Comparison of ENCODE assay signal across 9 cellular contexts in genomic region chr3:32934150-32934742, GRCh38. TPM values are rescaled to one million over a fixed set of nuclear protein-coding genes. Genes with fewer than 3 reads are reported as not detected.
DNase-seq lines count a peak whose midpoint lies in the region; ATAC-seq, FAIRE-seq and TF ChIP-seq lines count a peak whose summit lies in the region.
"Had no signal": no experiment of that assay in that cellular context is flagged by ENCODE, and none has a peak within 500 bp of the region (broad histone marks: within the 10 kb centered on the region; RNA-seq: fewer than 3 reads in every experiment).

No MANE protein-coding gene starts in this region.

- peak; percentile 26 for FAIRE-seq in pancreas (lab: Jason Lieb, UNC)

- intact Hi-C loops in pancreas (cut with DNase I) = no loop called here
- intact Hi-C loops in gastrocnemius medialis (cut with DNase I; ENCODE audit: low total_unique reads) = no loop called here

- TF ChIP-seq POLR2A in gastrocnemius medialis (IDR thresholded peaks at IDR 0.05) = no peak

- H3K4me2 ChIP-seq in MM.1S (ENCODE audit: low read depth, low read length) = no peak overlapping the region
- H3K4me2 ChIP-seq: BLaER1 treated with 17β-estradiol and CSF1 and Interleukin-3, amounts not matched to agents 10 nM and 100 nM had no signal

- H3K9me2 ChIP-seq in MM.1S (replicated peaks; ENCODE audit: insufficient read depth, low read length) = no peaks in the 10 kb centered on the region

- H3K79me2 ChIP-seq in MM.1S (ENCODE audit: low read length) = no peaks in the 10 kb centered on the region

- H3K4me1 ChIP-seq in MM.1S (ENCODE audit: low read length) = no peaks in the 10 kb centered on the region
- no peaks in the 10 kb centered on the region for H3K4me1 ChIP-seq in pancreas
- no peaks in the 10 kb centered on the region for H3K4me1 ChIP-seq in gastrocnemius medialis

- no peaks in the 10 kb centered on the region for H4K20me1 ChIP-seq in MM.1S (ENCODE audit: insufficient read depth, low read length)
- H4K20me1 ChIP-seq: BLaER1 treated with 17β-estradiol and CSF1 and Interleukin-3, amounts not matched to agents 10 nM and 100 nM had no signal

- H3K27ac ChIP-seq in MM.1S (ENCODE audit: low read length) = no peak overlapping the region
- no peak overlapping the region for H3K27ac ChIP-seq in pancreas
- no peak overlapping the region for H3K27ac ChIP-seq in gastrocnemius medialis
- H3K27ac ChIP-seq: BLaER1 treated with 17β-estradiol and CSF1 and Interleukin-3, amounts not matched to agents 10 nM and 100 nM had no signal

- H3K9me3 ChIP-seq in MM.1S (replicated peaks; ENCODE audit: insufficient read depth, low read length) = no peaks in the 10 kb centered on the region
- no peaks in the 10 kb centered on the region for H3K9me3 ChIP-seq in pancreas
- no peaks in the 10 kb centered on the region for H3K9me3 ChIP-seq in gastrocnemius medialis

- in situ Hi-C loops in gastrocnemius medialis (cut with MboI; ENCODE audit: low sequenced_read_pairs in 4 of 4) = loop anchor here in 1 of 4 donors (10.0 kb wide), 1 partner anchor 199 kb away; no protein-coding TSS in a partner anchor

- DNase-seq in NCI-H1092 treated with DMSO at 0.1 percent for 48 hours (lab: John Stamatoyannopoulos, UW) = peak; percentile 14
- DNase-seq in NCI-H1092 (lab: John Stamatoyannopoulos, UW) = no peak
- DNase-seq in MM.1S = peak; percentile 38
- peak; percentile 49 for DNase-seq in dermis blood vessel endothelial cell
- peak in 1 of 6 donors; percentile 12 for DNase-seq in pancreas
- DNase-seq in activated T-cell treated with anti-CD3 and anti-CD28 coated beads for 4 hours = no peak
- DNase-seq in gastrocnemius medialis = no peak

- H3K36me3 ChIP-seq in MM.1S (replicated peaks; ENCODE audit: insufficient read depth, low read length) (no peaks in the 10 kb centered on the region), pancreas (no peaks in the 10 kb centered on the region), gastrocnemius medialis (no peaks in the 10 kb centered on the region)
- H3K36me3 ChIP-seq: BLaER1 treated with 17β-estradiol and CSF1 and Interleukin-3, amounts not matched to agents 10 nM and 100 nM had no signal

- 37 to 46% methylated on average over 5 of the region's 5 CpGs for WGBS in pancreas, 2 donors

- H3K27me3 ChIP-seq in MM.1S (replicated peaks; ENCODE audit: insufficient read depth, low read length) = no peaks in the 10 kb centered on the region
- no peaks in the 10 kb centered on the region for H3K27me3 ChIP-seq in pancreas
- H3K27me3 ChIP-seq in gastrocnemius medialis = no peaks in the 10 kb centered on the region
- H3K27me3 ChIP-seq: BLaER1 treated with 17β-estradiol and CSF1 and Interleukin-3, amounts not matched to agents 10 nM and 100 nM had no signal

- H3K4me3 ChIP-seq in MM.1S (ENCODE audit: low read length) (no peak overlapping the region), pancreas (no peak overlapping the region), gastrocnemius medialis (no peak overlapping the region)
- H3K4me3 ChIP-seq: BLaER1 treated with 17β-estradiol and CSF1 and Interleukin-3, amounts not matched to agents 10 nM and 100 nM had no signal

- no peaks in the 10 kb centered on the region for H3F3A ChIP-seq in MM.1S (ENCODE audit: insufficient read depth, low read length)

- peak overlapping the region; percentile 43; the same call in 1 of the 2 replicates for H2AFZ ChIP-seq in MM.1S (ENCODE audit: low read length)

- H3K9ac ChIP-seq in MM.1S (ENCODE audit: low read length) = no peak overlapping the region
- H3K9ac ChIP-seq: BLaER1 treated with 17β-estradiol and CSF1 and Interleukin-3, amounts not matched to agents 10 nM and 100 nM had no signal

- TF ChIP-seq CTCF in MM.1S (IDR thresholded peaks at IDR 0.05; ENCODE audit: low read length) (peak; percentile 66), pancreas (IDR thresholded peaks at IDR 0.05) (peak in 3 of 4 donors; percentile 9 to 41 (median 40)), gastrocnemius medialis (IDR thresholded peaks at IDR 0.05 in 4 of 5, conservative IDR thresholded peaks at IDR 0.05 in 1 of 5) (peak in 2 of 5 experiments; percentile 40 to 41)

- ATAC-seq in pancreas (no peak), HG02763 (IDR thresholded peaks at IDR 0.05; ENCODE audit: unreplicated experiment) (no peak), gastrocnemius medialis (no peak)

RNA-seq across cellular contexts. Expression of gene CCR4, which starts 17.2 kb away (rescaled TPM):
- total RNA-seq in dermis blood vessel endothelial cell (under 0.01 and 0.05 TPM in 2 replicates), pancreas (under 1 TPM in 4 of 6 donors, not detected in 2; 0.06 to 0.25 (median 0.09) TPM), gastrocnemius medialis (under 1 TPM in 1 of 4 donors, not detected in 3; 0.07 TPM)
- polyA plus RNA-seq in pancreas = not detected

Comparison
In these comparisons a context has a peak if more than half of its experiments do, and no peak if none do; other contexts are left out.
1. DNase-seq: peak in NCI-H1092 treated with DMSO at 0.1 percent for 48 hours (single experiment), MM.1S (single experiment) and dermis blood vessel endothelial cell (single experiment); none in NCI-H1092 (single experiment), activated T-cell treated with anti-CD3 and anti-CD28 coated beads for 4 hours (single experiment) and gastrocnemius medialis (0 of 2).